8 cellular contexts compared by ENCODE assay signal in the genomic region with DNA sequence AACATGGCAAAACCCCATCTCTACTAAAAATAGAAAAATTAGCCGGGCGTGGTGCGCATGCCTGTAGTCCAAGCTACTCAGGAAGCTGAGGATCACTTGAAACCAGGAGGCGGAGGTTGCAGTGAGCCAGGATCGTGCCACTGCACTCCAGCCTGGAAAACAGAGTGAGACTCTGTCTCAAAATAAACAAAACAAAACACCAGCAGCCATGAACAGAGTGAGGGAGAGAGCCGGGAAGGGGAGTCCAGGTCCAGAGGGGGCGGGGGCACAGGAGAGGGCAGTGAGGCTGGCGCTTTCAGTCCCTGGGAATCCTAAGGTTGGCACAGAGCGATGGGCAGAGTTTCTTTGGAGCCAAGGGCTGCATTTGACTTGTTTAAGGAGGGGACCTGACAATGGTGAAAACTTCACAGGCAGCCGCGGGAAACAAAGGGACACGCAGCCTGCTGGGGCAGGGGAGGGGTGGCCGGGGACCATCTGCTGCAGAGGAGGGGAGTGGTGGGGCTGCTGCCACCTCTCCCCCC. TPM values are rescaled to one million over a fixed set of nuclear protein-coding genes. Genes with fewer than 3 reads are reported as not detected.
A peak's percentile ranks its signal among the peaks of the same experiment; 100 is the strongest.
DNase-seq lines count a peak whose midpoint lies in the region; ATAC-seq and TF ChIP-seq lines count a peak whose summit lies in the region.

No MANE protein-coding gene starts in this region.

- ATAC-seq in left lung (peak; percentile 42), PC-3 (no peak), HG02642 (IDR thresholded peaks at IDR 0.05; ENCODE audit: poor library complexity, unreplicated experiment) (no peak), HG02623 (IDR thresholded peaks at IDR 0.05; ENCODE audit: unreplicated experiment) (no peak)

- H3K4me3 ChIP-seq in left lung (peak overlapping the region; percentile 27 to 80), suprapubic skin (peak overlapping the region; percentile 44), PC-3 (ENCODE audit: low read length) (no peak overlapping the region)

- H3K4me1 Mint-ChIP-seq in activated T-cell treated with anti-CD3 and anti-CD28 coated beads, Interleukin-2, amount 50 U/mL, for 24 hours (ENCODE audit: low read depth), result peaks cover 53% of the 10 kb centered on the region
- H3K4me1 Mint-ChIP-seq in activated CD4-positive, alpha-beta memory T cell treated with anti-CD3 and anti-CD28 coated beads, Interleukin-2, amount 10 ng/mL, durations not matched to agents 7 days and 5 days, result peaks cover 51% of the 10 kb centered on the region

- TF ChIP-seq CTCF in left lung (IDR thresholded peaks at IDR 0.05) (no peak), suprapubic skin (IDR thresholded peaks at IDR 0.05) (no peak), PC-3 (conservative IDR thresholded peaks at IDR 0.05; ENCODE audit: low read depth, low read length) (no peak)

- H3K27me3 Mint-ChIP-seq in activated T-cell treated with anti-CD3 and anti-CD28 coated beads, Interleukin-2, amount 50 U/mL, for 24 hours, result no peaks in the 10 kb centered on the region
- no peaks in the 10 kb centered on the region for H3K27me3 Mint-ChIP-seq in activated CD4-positive, alpha-beta memory T cell treated with anti-CD3 and anti-CD28 coated beads, Interleukin-2, amount 10 ng/mL, durations not matched to agents 7 days and 5 days

- POLR2A ChIA-PET in activated CD4-positive, alpha-beta memory T cell treated with anti-CD3 and anti-CD28 coated beads, Interleukin-2, amount 10 ng/mL, durations not matched to agents 7 days and 5 days (lab: Charles Lee), result interaction anchor here (1.1 to 5.7 kb wide), 3 partner anchors 11 to 320 kb away, joined by 3 to 39 read pairs (median 31); partner anchors contain the start of gene RAC2
- POLR2A ChIA-PET in PC-3 (lab: Charles Lee; ENCODE audit: unreplicated experiment), result no interaction called here

- H3K36me3 ChIP-seq in left lung (peaks cover 0 to 16% of the 10 kb centered on the region in 2 donors), suprapubic skin (no peaks in the 10 kb centered on the region), PC-3 (ENCODE audit: low read depth, low read length) (no peaks in the 10 kb centered on the region)

- H3K4me1 ChIP-seq in left lung (peaks cover 20 to 54% of the 10 kb centered on the region in 2 donors), suprapubic skin (peaks cover 25% of the 10 kb centered on the region), PC-3 (ENCODE audit: insufficient read depth, low read length) (peaks cover 3% of the 10 kb centered on the region; the same call in 1 of the 2 replicates)

- intact Hi-C loops in left lung (cut with DNase I) (no loop called here), PC-3 (cut with micrococcal nuclease) (no loop called here)

- H3K9me3 ChIP-seq in left lung (no peaks in the 10 kb centered on the region), suprapubic skin (no peaks in the 10 kb centered on the region), PC-3 (ENCODE audit: low read length) (no peaks in the 10 kb centered on the region)

- BruUV-seq in PC-3 (replicated peaks; lab: Mats Ljungman, UMichigan), result no TSS peak

- DNase-seq in activated T-cell treated with anti-CD3 and anti-CD28 coated beads, Interleukin-2, amount 50 U/mL, for 24 hours, result no peak
- no peak for DNase-seq in activated T-cell treated with anti-CD3 and anti-CD28 coated beads, Interleukin-2, amount 50 U/mL, for 48 hours
- DNase-seq in activated CD4-positive, alpha-beta memory T cell treated with anti-CD3 and anti-CD28 coated beads, Interleukin-2, amount 10 ng/mL, durations not matched to agents 7 days and 5 days, result no peak
- DNase-seq in left lung, result peak in 1 of 2 donors; percentile 56
- DNase-seq in suprapubic skin (ENCODE audit: low spot score in 2 of 2), result no peak
- DNase-seq in PC-3, result no peak

- no peaks in the 10 kb centered on the region for H3K79me2 ChIP-seq in PC-3 (ENCODE audit: low read length)

- TF ChIP-seq EP300 in suprapubic skin (IDR thresholded peaks at IDR 0.05), result no peak

- peak overlapping the region; percentile 98 for H3K27ac Mint-ChIP-seq in activated T-cell treated with anti-CD3 and anti-CD28 coated beads, Interleukin-2, amount 50 U/mL, for 24 hours
- H3K27ac Mint-ChIP-seq in activated CD4-positive, alpha-beta memory T cell treated with anti-CD3 and anti-CD28 coated beads, Interleukin-2, amount 10 ng/mL, durations not matched to agents 7 days and 5 days, result peak overlapping the region; percentile 93

- no peaks in the 10 kb centered on the region for H3K9me2 ChIP-seq in PC-3 (replicated peaks; ENCODE audit: low read length)

- peak overlapping the region; percentile 98 for H3K4me3 Mint-ChIP-seq in activated T-cell treated with anti-CD3 and anti-CD28 coated beads, Interleukin-2, amount 50 U/mL, for 24 hours
- H3K4me3 Mint-ChIP-seq in activated CD4-positive, alpha-beta memory T cell treated with anti-CD3 and anti-CD28 coated beads, Interleukin-2, amount 10 ng/mL, durations not matched to agents 7 days and 5 days, result peak overlapping the region; percentile 98

- H3K27me3 ChIP-seq in left lung (no peaks in the 10 kb centered on the region), suprapubic skin (peaks cover 46% of the 10 kb centered on the region), PC-3 (ENCODE audit: low read length) (no peaks in the 10 kb centered on the region)

- CTCF ChIA-PET in activated CD4-positive, alpha-beta memory T cell treated with anti-CD3 and anti-CD28 coated beads, Interleukin-2, amount 10 ng/mL, durations not matched to agents 7 days and 5 days (lab: Charles Lee), result no interaction called here
- CTCF ChIA-PET in PC-3 (lab: Charles Lee), result no interaction called here

- WGBS in suprapubic skin, result 43% methylated on average over 9 of the region's 13 CpGs

- no peaks in the 10 kb centered on the region for H3F3A ChIP-seq in PC-3 (ENCODE audit: low read length, unreplicated experiment)

- no peak overlapping the region for H2AFZ ChIP-seq in PC-3 (ENCODE audit: low read length)

- peaks cover 69% of the 10 kb centered on the region for H3K36me3 Mint-ChIP-seq in activated T-cell treated with anti-CD3 and anti-CD28 coated beads, Interleukin-2, amount 50 U/mL, for 24 hours (ENCODE audit: low read depth)
- H3K36me3 Mint-ChIP-seq in activated CD4-positive, alpha-beta memory T cell treated with anti-CD3 and anti-CD28 coated beads, Interleukin-2, amount 10 ng/mL, durations not matched to agents 7 days and 5 days (ENCODE audit: low read depth), result peaks cover 55% of the 10 kb centered on the region

- H3K4me2 ChIP-seq in PC-3 (ENCODE audit: low read length), result no peak overlapping the region

- peak overlapping the region; percentile 85 to 87 for H3K27ac ChIP-seq in left lung
- peak overlapping the region; percentile 39 for H3K27ac ChIP-seq in suprapubic skin
- no peak overlapping the region for H3K27ac ChIP-seq in PC-3 (ENCODE audit: low read length)

- no peak overlapping the region for H3K9ac ChIP-seq in PC-3 (ENCODE audit: low read length)

- H4K20me1 ChIP-seq in PC-3 (ENCODE audit: low read length), result no peaks in the 10 kb centered on the region

- H3K9me3 Mint-ChIP-seq in activated T-cell treated with anti-CD3 and anti-CD28 coated beads, Interleukin-2, amount 50 U/mL, for 24 hours, result no peaks in the 10 kb centered on the region
- H3K9me3 Mint-ChIP-seq in activated CD4-positive, alpha-beta memory T cell treated with anti-CD3 and anti-CD28 coated beads, Interleukin-2, amount 10 ng/mL, durations not matched to agents 7 days and 5 days, result no peaks in the 10 kb centered on the region

- no peak for TF ChIP-seq POLR2A in suprapubic skin (IDR thresholded peaks at IDR 0.05)

RNA-seq across cellular contexts. Expression of gene MFNG, which starts 2.5 kb away (rescaled TPM):
- 100 to 1,000 TPM; 200 to 203 TPM for total RNA-seq in activated CD4-positive, alpha-beta memory T cell treated with anti-CD3 and anti-CD28 coated beads, Interleukin-2, amount 10 ng/mL, durations not matched to agents 7 days and 5 days
- total RNA-seq in left lung (10 to 100 TPM; 24.4 to 46.4 TPM), suprapubic skin (1 to 10 TPM; 3.5 to 8.6 (median 4.9) TPM), PC-3 (2014; rRNA removed) (1.7 and 2.4 TPM in 2 replicates)

RNA-seq across cellular contexts. Expression of gene CARD10, which starts 35.6 kb away (rescaled TPM):
- total RNA-seq in activated CD4-positive, alpha-beta memory T cell treated with anti-CD3 and anti-CD28 coated beads, Interleukin-2, amount 10 ng/mL, durations not matched to agents 7 days and 5 days, result under 1 TPM in 1 of 2 experiments, not detected in 1; 0.08 TPM
- total RNA-seq in left lung, result 10 to 100 TPM; 10.3 to 13.6 TPM
- 10 to 100 TPM; 12.2 to 17.3 (median 14.8) TPM for total RNA-seq in suprapubic skin
- total RNA-seq in PC-3 (2014; rRNA removed), result 20.7 and 26.3 TPM in 2 replicates

RNA-seq across cellular contexts. Expression of gene ELFN2, which starts 56.4 kb away (rescaled TPM):
- total RNA-seq in activated CD4-positive, alpha-beta memory T cell treated with anti-CD3 and anti-CD28 coated beads, Interleukin-2, amount 10 ng/mL, durations not matched to agents 7 days and 5 days, result under 1 TPM; 0.28 to 0.38 TPM
- 1 to 10 TPM; 4.2 to 4.9 TPM for total RNA-seq in left lung
- total RNA-seq in suprapubic skin, result under 1 TPM; 0.10 to 0.59 (median 0.31) TPM
- total RNA-seq in PC-3 (2014; rRNA removed), result 10.0 and 14.5 TPM in 2 replicates

Comparison
In these comparisons a context has a peak if more than half of its experiments do, and no peak if none do; other contexts are left out.
1. RNA of gene MFNG, which starts 2.5 kb away (total RNA-seq): 200 to 203 TPM in activated CD4-positive, alpha-beta memory T cell treated with anti-CD3 and anti-CD28 coated beads, Interleukin-2, amount 10 ng/mL, durations not matched to agents 7 days and 5 days; 24.4 to 46.4 TPM in left lung, 3.5 to 8.6 TPM in suprapubic skin and 1.7 to 2.4 TPM in PC-3; every median in the first group is over 4 times any median in the second.
2. RNA of gene CARD10, which starts 35.6 kb away (total RNA-seq): 20.7 to 26.3 TPM in PC-3, 12.2 to 17.3 TPM in suprapubic skin and 10.3 to 13.6 TPM in left lung; 0.08 TPM in activated CD4-positive, alpha-beta memory T cell treated with anti-CD3 and anti-CD28 coated beads, Interleukin-2, amount 10 ng/mL, durations not matched to agents 7 days and 5 days; every median in the first group is over 10 times any median in the second.